Comparison of ENCODE assay signal across 23 cellular contexts in genomic region chr2:11060376-11061169, GRCh38.
"Had no signal": no experiment of that assay in that cellular context is flagged by ENCODE, and none has a peak within 500 bp of the region (broad histone marks: within the 10 kb centered on the region; RNA-seq: fewer than 3 reads in every experiment).

No MANE protein-coding gene starts in this region.

- H3K27ac Mint-ChIP-seq: mesothelial cell of epicardium; naive B cell; natural killer cell; progenitor cell of endocrine pancreas; stimulated activated effector memory CD8-positive, alpha-beta T cell treated with anti-CD3 and anti-CD28 coated beads, Interleukin-12 subunit alpha, Interleukin-12 subunit beta, amount 100 ng/mL, for 72 hours; stimulated activated naive CD8-positive, alpha-beta T cell treated with anti-CD3 and anti-CD28 coated beads, Interleukin-15, Interleukin-2, amounts not matched to agents 100 ng/mL and 50 ng/mL, for 24 hours had no signal

- H3K4me1 ChIP-seq: left ventricle myocardium inferior, right atrium auricular region, sigmoid colon, spleen, suprapubic skin, tibial artery, upper lobe of right lung had no signal

- H3K27ac ChIP-seq: left ventricle myocardium inferior, ovary, right atrium auricular region, sigmoid colon, spleen, suprapubic skin, thoracic aorta, tibial artery, upper lobe of right lung had no signal

- H3K4me1 Mint-ChIP-seq: naive B cell; natural killer cell; stimulated activated effector memory CD8-positive, alpha-beta T cell treated with anti-CD3 and anti-CD28 coated beads, Interleukin-12 subunit alpha, Interleukin-12 subunit beta, amount 100 ng/mL, for 72 hours had no signal

- H3K4me3 ChIP-seq: left ventricle myocardium inferior, lung, ovary, right atrium auricular region, sigmoid colon, spleen, suprapubic skin, thoracic aorta, tibial artery, upper lobe of right lung had no signal

- FAIRE-seq: urothelium cell line had no signal

- DNase-seq: islet precursor cell; left ventricle myocardium inferior; mesendoderm; naive B cell; natural killer cell; ovary; sigmoid colon; small intestine; spleen; stimulated activated CD4-positive, alpha-beta T cell treated with anti-CD3 and anti-CD28 coated beads, Interleukin-4, amount 100 ng/mL, for 24 hours; stimulated activated naive CD4-positive, alpha-beta T cell; tibial artery; trophoblast cell; upper lobe of right lung had no signal

- H3K36me3 ChIP-seq: left ventricle myocardium inferior, ovary, right atrium auricular region, sigmoid colon, spleen, suprapubic skin, thoracic aorta, tibial artery, upper lobe of right lung had no signal

- H3K4me3 Mint-ChIP-seq: mesothelial cell of epicardium; naive B cell; natural killer cell; stimulated activated effector memory CD8-positive, alpha-beta T cell treated with anti-CD3 and anti-CD28 coated beads, Interleukin-12 subunit alpha, Interleukin-12 subunit beta, amount 100 ng/mL, for 72 hours; stimulated activated naive CD8-positive, alpha-beta T cell treated with anti-CD3 and anti-CD28 coated beads, Interleukin-15, Interleukin-2, amounts not matched to agents 100 ng/mL and 50 ng/mL, for 24 hours had no signal

- H3K27me3 ChIP-seq: ovary, right atrium auricular region, tibial artery, upper lobe of right lung had no signal

- ATAC-seq: natural killer cell; stimulated activated effector memory CD8-positive, alpha-beta T cell treated with anti-CD3 and anti-CD28 coated beads, Interleukin-12 subunit alpha, Interleukin-12 subunit beta, amount 100 ng/mL, for 72 hours; upper lobe of right lung had no signal

- H3K9me3 ChIP-seq: ovary, suprapubic skin, upper lobe of right lung had no signal

- H3K36me3 Mint-ChIP-seq: mesothelial cell of epicardium; stimulated activated effector memory CD8-positive, alpha-beta T cell treated with anti-CD3 and anti-CD28 coated beads, Interleukin-12 subunit alpha, Interleukin-12 subunit beta, amount 100 ng/mL, for 72 hours had no signal
